In genomic region chr22:24270556-24271405, GRCh38 we compare ENCODE assay signal across 1 cellular context.
A peak's percentile ranks its signal among the peaks of the same experiment; 100 is the strongest.
TF ChIP-seq lines count a peak whose summit lies in the region.

Gene SPECC1L, plus strand, starts transcription at chr22:24270831. Its CDS starts 31,401 bp downstream, at chr22:24302232.

TF ChIP-seq in HepG2, 621 proteins besides CTCF, POLR2A, EP300 and RAD21 (continued from another document and continues in another):
- TF ChIP-seq THAP7 (CRISPR knock-in tag; IDR thresholded peaks at IDR 0.05): no peak
- TF ChIP-seq KMT2B (CRISPR knock-in tag; IDR thresholded peaks at IDR 0.05): peak; percentile 57; the same call in 1 of the 2 replicates
- TF ChIP-seq ZGPAT (CRISPR knock-in tag; IDR thresholded peaks at IDR 0.05): peak; percentile 89
- no peak for TF ChIP-seq HOXA9 (CRISPR knock-in tag; IDR thresholded peaks at IDR 0.05; ENCODE audit: borderline replicate concordance)
- no peak for TF ChIP-seq ZHX1 (CRISPR knock-in tag; IDR thresholded peaks at IDR 0.05; ENCODE audit: low read depth)
- peak; percentile 83 for TF ChIP-seq AHR (CRISPR knock-in tag; IDR thresholded peaks at IDR 0.05)
- TF ChIP-seq ZFP37 (CRISPR knock-in tag; IDR thresholded peaks at IDR 0.05; ENCODE audit: borderline replicate concordance): no peak
- no peak; the same call in 1 of the 2 replicates for TF ChIP-seq LBX2 (CRISPR knock-in tag; IDR thresholded peaks at IDR 0.05; ENCODE audit: borderline replicate concordance)
- TF ChIP-seq MIER3 (CRISPR knock-in tag; IDR thresholded peaks at IDR 0.05; ENCODE audit: borderline replicate concordance): 0 out of 2 replicates have a peak, but pooled peaks have one; percentile 33
- TF ChIP-seq ZNF329 (CRISPR knock-in tag; IDR thresholded peaks at IDR 0.05; ENCODE audit: low read depth): 0 out of 2 replicates have a peak, but pooled peaks have one; percentile 46
- TF ChIP-seq FOXK2 (IDR thresholded peaks at IDR 0.05): no peak
- no peak for TF ChIP-seq PBX2 (CRISPR knock-in tag; IDR thresholded peaks at IDR 0.05)
- TF ChIP-seq YY1 (IDR thresholded peaks at IDR 0.05; ENCODE audit: insufficient read depth, insufficient replicate concordance, low read depth, low read length): peak; percentile 69
- no peak for TF ChIP-seq ZNF235 (CRISPR knock-in tag; IDR thresholded peaks at IDR 0.05; ENCODE audit: borderline replicate concordance)
- TF ChIP-seq ZNF317 (CRISPR knock-in tag; IDR thresholded peaks at IDR 0.05): no peak; the same call in 1 of the 2 replicates
- no peak for TF ChIP-seq KAT2B (IDR thresholded peaks at IDR 0.05; ENCODE audit: borderline replicate concordance, low read depth, low read length)
- TF ChIP-seq ZNF790 (CRISPR knock-in tag; IDR thresholded peaks at IDR 0.05; ENCODE audit: borderline replicate concordance): no peak
- TF ChIP-seq HMGA1 (CRISPR knock-in tag; conservative IDR thresholded peaks at IDR 0.05): no peak
- TF ChIP-seq MAFF (IDR thresholded peaks at IDR 0.05; ENCODE audit: low read depth, low read length): no peak
- no peak for TF ChIP-seq SOX13 (IDR thresholded peaks at IDR 0.05)
- peak in 1 of 2 experiments; percentile 3; a peak in 1 of 4 replicates for TF ChIP-seq SOX13 (CRISPR knock-in tag; conservative IDR thresholded peaks at IDR 0.05 in 1 of 2, IDR thresholded peaks at IDR 0.05 in 1 of 2)
- no peak for TF ChIP-seq ZEB1 (IDR thresholded peaks at IDR 0.05; ENCODE audit: insufficient replicate concordance, low read depth)
- peak; percentile 37; the same call in 1 of the 2 replicates for TF ChIP-seq PRDM15 (CRISPR knock-in tag; IDR thresholded peaks at IDR 0.05)
- 0 out of 2 replicates have a peak, but pooled peaks have one; percentile 72 for TF ChIP-seq ZNF703 (CRISPR knock-in tag; IDR thresholded peaks at IDR 0.05; ENCODE audit: borderline replicate concordance)
- TF ChIP-seq TEAD2 (CRISPR knock-in tag; IDR thresholded peaks at IDR 0.05): no peak
- peak; percentile 60 for TF ChIP-seq IRF2 (CRISPR knock-in tag; IDR thresholded peaks at IDR 0.05)
- no peak for TF ChIP-seq KLF13 (CRISPR knock-in tag; IDR thresholded peaks at IDR 0.05)
- no peak for TF ChIP-seq ZNF10 (CRISPR knock-in tag; IDR thresholded peaks at IDR 0.05; ENCODE audit: borderline replicate concordance, low read depth)
- no peak for TF ChIP-seq EHMT2 (IDR thresholded peaks at IDR 0.05; ENCODE audit: borderline replicate concordance, low read depth, low read length)
- no peak for TF ChIP-seq PCBP2 (optimal IDR thresholded peaks at IDR 0.05; ENCODE audit: low read depth, low read length, poor library complexity, severe bottlenecking)
- no peak for TF ChIP-seq FOXK1 (CRISPR knock-in tag; IDR thresholded peaks at IDR 0.05; ENCODE audit: borderline replicate concordance, low read depth)
- TF ChIP-seq ZNF772 (CRISPR knock-in tag; IDR thresholded peaks at IDR 0.05): peak; percentile 92
- TF ChIP-seq ZNF234 (CRISPR knock-in tag; conservative IDR thresholded peaks at IDR 0.05): no peak
- peak; percentile 71 for TF ChIP-seq CAMTA2 (CRISPR knock-in tag; IDR thresholded peaks at IDR 0.05; ENCODE audit: borderline replicate concordance)
- TF ChIP-seq KLF12 (CRISPR knock-in tag; IDR thresholded peaks at IDR 0.05; ENCODE audit: borderline replicate concordance): peak; percentile 91; the same call in 1 of the 2 replicates
- peak; percentile 50; the same call in 1 of the 2 replicates for TF ChIP-seq MEF2D (CRISPR knock-in tag; IDR thresholded peaks at IDR 0.05)
- TF ChIP-seq SALL1 (CRISPR knock-in tag; IDR thresholded peaks at IDR 0.05): peak; percentile 72
- peak; percentile 50 for TF ChIP-seq ZNF18 (CRISPR knock-in tag; IDR thresholded peaks at IDR 0.05; ENCODE audit: insufficient replicate concordance)
- 0 out of 2 replicates have a peak, but pooled peaks have one; percentile 47 for TF ChIP-seq SP140L (CRISPR knock-in tag; IDR thresholded peaks at IDR 0.05; ENCODE audit: borderline replicate concordance)
- TF ChIP-seq FOXO1 (CRISPR knock-in tag; IDR thresholded peaks at IDR 0.05): no peak
- peak; percentile 71; the same call in 1 of the 2 replicates for TF ChIP-seq NFKB2 (CRISPR knock-in tag; IDR thresholded peaks at IDR 0.05; ENCODE audit: borderline replicate concordance)
- TF ChIP-seq ZNF280B (CRISPR knock-in tag; IDR thresholded peaks at IDR 0.05; ENCODE audit: borderline replicate concordance): peak; percentile 87
- TF ChIP-seq CBFB (CRISPR knock-in tag; IDR thresholded peaks at IDR 0.05): 0 out of 2 replicates have a peak, but pooled peaks have one; percentile 38
- TF ChIP-seq PRDM10 (CRISPR knock-in tag; IDR thresholded peaks at IDR 0.05; ENCODE audit: low read depth): no peak
